Comparison of ENCODE assay signal across 1 cellular context in genomic region chr17:72446525-72447250, GRCh38.
TF ChIP-seq lines count a peak whose summit lies in the region.

No MANE protein-coding gene starts in this region.

TF ChIP-seq in H1, 55 proteins besides CTCF, POLR2A, EP300 and RAD21:
- no peak for TF ChIP-seq GTF2F1 (IDR thresholded peaks at IDR 0.05; ENCODE audit: borderline replicate concordance, low read depth, low read length)
- no peak for TF ChIP-seq CTBP2 (IDR thresholded peaks at IDR 0.05; ENCODE audit: borderline replicate concordance, insufficient read depth, insufficient read length, low read length)
- TF ChIP-seq KDM5A (IDR thresholded peaks at IDR 0.05; ENCODE audit: low read length) = no peak
- no peak for TF ChIP-seq SIRT6 (IDR thresholded peaks at IDR 0.05; ENCODE audit: low read length)
- no peak for TF ChIP-seq CHD2 (IDR thresholded peaks at IDR 0.05; ENCODE audit: low read length)
- TF ChIP-seq EGR1 (IDR thresholded peaks at IDR 0.05; ENCODE audit: borderline replicate concordance, low read depth, low read length) = no peak
- TF ChIP-seq, protein P1, sequence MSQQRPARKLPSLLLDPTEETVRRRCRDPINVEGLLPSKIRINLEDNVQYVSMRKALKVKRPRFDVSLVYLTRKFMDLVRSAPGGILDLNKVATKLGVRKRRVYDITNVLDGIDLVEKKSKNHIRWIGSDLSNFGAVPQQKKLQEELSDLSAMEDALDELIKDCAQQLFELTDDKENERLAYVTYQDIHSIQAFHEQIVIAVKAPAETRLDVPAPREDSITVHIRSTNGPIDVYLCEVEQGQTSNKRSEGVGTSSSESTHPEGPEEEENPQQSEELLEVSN (IDR thresholded peaks at IDR 0.05) = no peak
- no peak for TF ChIP-seq CBX5 (IDR thresholded peaks at IDR 0.05; ENCODE audit: low read depth, low read length)
- no peak for TF ChIP-seq POU5F1 (IDR thresholded peaks at IDR 0.05; ENCODE audit: low read depth, low read length)
- no peak for TF ChIP-seq RNF2 (IDR thresholded peaks at IDR 0.05; ENCODE audit: borderline replicate concordance, low read depth, low read length, missing control alignments, poor library complexity, severe bottlenecking)
- TF ChIP-seq CREB1 (IDR thresholded peaks at IDR 0.05) = no peak
- TF ChIP-seq TCF12 (IDR thresholded peaks at IDR 0.05; ENCODE audit: low read depth, low read length) = no peak
- no peak for TF ChIP-seq RFX5 (IDR thresholded peaks at IDR 0.05; ENCODE audit: borderline replicate concordance, low read depth, low read length)
- no peak for TF ChIP-seq HDAC6 (IDR thresholded peaks at IDR 0.05; ENCODE audit: low read depth, low read length)
- no peak for TF ChIP-seq SIX5 (IDR thresholded peaks at IDR 0.05; ENCODE audit: low read depth, low read length)
- TF ChIP-seq USF2 (IDR thresholded peaks at IDR 0.05; ENCODE audit: low read length) = no peak
- no peak for TF ChIP-seq TAF1 (IDR thresholded peaks at IDR 0.05; ENCODE audit: low read depth, low read length)
- no peak for TF ChIP-seq ZNF274 (IDR thresholded peaks at IDR 0.05; ENCODE audit: borderline replicate concordance, extremely low read depth, low read length)
TF ChIP-seq in H1: peak in this region for 0.
